Comparison of ENCODE assay signal across 1 cellular context in the genomic region with DNA sequence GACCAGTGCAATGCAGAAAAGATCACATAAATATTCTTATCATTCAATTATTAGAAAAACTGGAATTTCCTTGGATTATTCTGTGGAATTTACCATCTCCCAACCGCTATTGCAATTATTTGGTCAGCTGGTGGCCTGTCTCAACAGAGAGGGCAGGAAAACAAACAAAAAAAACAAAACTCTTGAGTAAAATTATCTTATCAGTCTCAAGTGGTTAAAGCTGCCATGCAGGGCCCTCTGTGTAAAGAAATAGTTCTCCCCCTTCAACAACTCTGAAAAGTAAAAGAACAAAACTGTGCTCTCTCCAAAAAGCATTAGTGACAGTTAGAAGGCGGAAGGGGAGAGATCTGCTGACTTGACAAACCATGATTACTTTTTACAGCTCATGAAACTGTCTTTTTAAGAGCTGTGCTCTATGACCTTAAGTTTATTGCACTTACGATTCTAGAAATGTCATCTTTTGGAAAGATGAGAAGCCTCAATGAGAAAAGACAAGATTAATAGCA.
TF ChIP-seq lines count a peak whose summit lies in the region.

No MANE protein-coding gene starts in this region.

TF ChIP-seq in H1, 55 proteins besides CTCF, POLR2A, EP300 and RAD21:
- TF ChIP-seq CBX5 (IDR thresholded peaks at IDR 0.05; ENCODE audit: low read depth, low read length) (no peak), MAFK (IDR thresholded peaks at IDR 0.05; ENCODE audit: low read depth, low read length) (peak; percentile 50)
